ENCODE assay signal across 18 cellular contexts in genomic region chr11:10410844-10411200, GRCh38.
"Had no signal": no experiment of that assay in that cellular context is flagged by ENCODE, and none has a peak within 500 bp of the region (broad histone marks: within the 10 kb centered on the region; RNA-seq: fewer than 3 reads in every experiment).

No MANE protein-coding gene starts in this region.

- ATAC-seq: naive thymus-derived CD4-positive, alpha-beta T cell; psoas muscle; stimulated activated naive B cell treated with anti-CD40 and anti-IgM and Interleukin-4, amounts not matched to agents 10 μg/mL and 1 μg/mL and 100 μg/mL, for 72 hours; stimulated activated naive CD8-positive, alpha-beta T cell treated with anti-CD3 and anti-CD28 coated beads, Interleukin-15, amount 100 ng/mL, for 72 hours had no signal

- H3K9me3 Mint-ChIP-seq: naive thymus-derived CD4-positive, alpha-beta T cell; nephron progenitor cell; stimulated activated naive B cell treated with anti-CD40 and anti-IgM and Interleukin-4, amounts not matched to agents 10 μg/mL and 1 μg/mL and 100 μg/mL, for 72 hours; stimulated activated naive CD8-positive, alpha-beta T cell treated with anti-CD3 and anti-CD28 coated beads, Interleukin-15, amount 100 ng/mL, for 72 hours had no signal

- DNase-seq: cortex of kidney; dorsolateral prefrontal cortex; effector memory CD4-positive, alpha-beta T cell; head of caudate nucleus; hippocampal formation; naive thymus-derived CD4-positive, alpha-beta T cell; nephron progenitor cell; psoas muscle; sigmoid colon; stimulated activated CD4-positive, alpha-beta T cell treated with anti-CD3 and anti-CD28 coated beads, Interleukin-2, amount 100 ng/mL, for 24 hours; stimulated activated CD4-positive, alpha-beta T cell treated with anti-CD3 and anti-CD28 coated beads, Interleukin-4, amount 100 ng/mL, for 4 hours; stimulated activated naive B cell treated with anti-CD40 and anti-IgM and Interleukin-4, amounts not matched to agents 10 μg/mL and 1 μg/mL and 100 μg/mL, for 72 hours; stimulated activated naive CD8-positive, alpha-beta T cell treated with anti-CD3 and anti-CD28 coated beads, Interleukin-15, amount 100 ng/mL, for 72 hours; testis had no signal

- FAIRE-seq: endometrium had no signal

- H3K27ac Mint-ChIP-seq: nephron progenitor cell; stimulated activated naive B cell treated with anti-CD40 and anti-IgM and Interleukin-4, amounts not matched to agents 10 μg/mL and 1 μg/mL and 100 μg/mL, for 72 hours; stimulated activated naive CD8-positive, alpha-beta T cell treated with anti-CD3 and anti-CD28 coated beads, Interleukin-15, amount 100 ng/mL, for 72 hours had no signal

- H3K27me3 Mint-ChIP-seq: stimulated activated naive B cell treated with anti-CD40 and anti-IgM and Interleukin-4, amounts not matched to agents 10 μg/mL and 1 μg/mL and 100 μg/mL, for 72 hours had no signal

- H3K4me3 Mint-ChIP-seq: nephron progenitor cell; stimulated activated naive B cell treated with anti-CD40 and anti-IgM and Interleukin-4, amounts not matched to agents 10 μg/mL and 1 μg/mL and 100 μg/mL, for 72 hours; stimulated activated naive CD8-positive, alpha-beta T cell treated with anti-CD3 and anti-CD28 coated beads, Interleukin-15, amount 100 ng/mL, for 72 hours had no signal

- H3K36me3 Mint-ChIP-seq: naive thymus-derived CD4-positive, alpha-beta T cell; stimulated activated naive B cell treated with anti-CD40 and anti-IgM and Interleukin-4, amounts not matched to agents 10 μg/mL and 1 μg/mL and 100 μg/mL, for 72 hours had no signal

- H3K4me3 ChIP-seq: dorsolateral prefrontal cortex, esophagus muscularis mucosa, psoas muscle, sigmoid colon, skin epidermis, testis, tibial nerve had no signal
